31 cellular contexts compared by ENCODE assay signal in the genomic region with DNA sequence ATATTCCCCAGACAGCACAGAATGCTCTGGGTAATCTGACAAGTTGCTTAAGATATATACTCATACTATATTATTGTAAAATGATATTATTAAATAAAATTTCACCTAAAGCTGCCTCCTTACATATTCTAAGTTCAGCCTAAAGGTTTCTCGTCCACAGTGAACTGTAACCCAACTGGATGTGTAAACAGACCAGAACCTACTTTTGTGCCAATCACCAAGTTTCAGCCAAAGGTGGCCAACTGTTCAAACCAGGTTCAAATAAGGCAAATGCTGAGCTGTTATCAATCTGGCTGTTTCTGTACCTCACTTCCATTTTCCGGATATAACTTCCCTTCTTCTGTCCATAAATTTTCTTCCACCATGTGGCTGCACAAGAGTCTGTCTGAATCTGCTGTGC.
"Had no signal": no experiment of that assay in that cellular context is flagged by ENCODE, and none has a peak within 500 bp of the region (broad histone marks: within the 10 kb centered on the region; RNA-seq: fewer than 3 reads in every experiment).

No MANE protein-coding gene starts in this region.

- H2AFZ ChIP-seq: PC-9 had no signal

- H3K4me2 ChIP-seq: PC-9 had no signal

- DNase-seq: activated B cell treated with CpG ODN at 0.5 μM for 24 hours; activated CD4-positive, alpha-beta memory T cell treated with anti-CD3 and anti-CD28 coated beads for 36 hours; activated CD4-positive, alpha-beta T cell treated with anti-CD3 and anti-CD28 coated beads for 4 hours; activated CD4-positive, alpha-beta T cell treated with anti-CD3 and anti-CD28 coated beads, Interleukin-2, amount 50 U/mL, for 1 hour; activated CD4-positive, CD25-positive, alpha-beta regulatory T cell treated with anti-CD3 and anti-CD28 coated beads, Interleukin-2, amount 50 U/mL, for 72 hours; activated CD8-positive, alpha-beta memory T cell treated with anti-CD3 and anti-CD28 coated beads, Interleukin-2, amount 50 U/mL, for 48 hours; activated effector memory CD4-positive, alpha-beta T cell treated with Interleukin-2 at 50 U/mL for 16 hours; activated naive CD4-positive, alpha-beta T cell treated with anti-CD3 and anti-CD28 coated beads, Interleukin-2, amount 10 ng/mL, durations not matched to agents 7 days and 5 days; activated naive CD8-positive, alpha-beta T cell treated with anti-CD3 and anti-CD28 coated beads, Interleukin-2, amount 50 U/mL, for 24 hours; activated T-cell treated with anti-CD3 and anti-CD28 coated beads, Interleukin-2, amount 50 U/mL, for 48 hours; anterior cingulate cortex; caudate nucleus; cerebellar nuclear complex; Karpas-422; NCI-H1105; NCI-H1417 treated with DMSO at 0.1 percent for 48 hours; NCI-H187 treated with DMSO at 0.1 percent for 48 hours; NCI-H2081; NCI-H226; NCI-H446 treated with DMSO at 0.1 percent for 48 hours; NCI-H524; NCI-H69; PC-9; SW 1271; T-helper 1 cell; T-helper 2 cell; T-helper 9 cell had no signal

- H3K9me3 Mint-ChIP-seq: activated B cell treated with CpG ODN at 0.5 μM for 24 hours; activated CD4-positive, alpha-beta memory T cell treated with anti-CD3 and anti-CD28 coated beads for 36 hours; activated naive CD4-positive, alpha-beta T cell treated with anti-CD3 and anti-CD28 coated beads, Interleukin-2, amount 10 ng/mL, durations not matched to agents 7 days and 5 days; activated naive CD8-positive, alpha-beta T cell treated with anti-CD3 and anti-CD28 coated beads, Interleukin-2, amount 50 U/mL, for 24 hours had no signal

- H3K27me3 Mint-ChIP-seq: activated naive CD4-positive, alpha-beta T cell treated with anti-CD3 and anti-CD28 coated beads, Interleukin-2, amount 10 ng/mL, durations not matched to agents 7 days and 5 days; activated naive CD8-positive, alpha-beta T cell treated with anti-CD3 and anti-CD28 coated beads, Interleukin-2, amount 50 U/mL, for 24 hours had no signal

- H3K27ac Mint-ChIP-seq: activated B cell treated with CpG ODN at 0.5 μM for 24 hours; activated CD4-positive, alpha-beta memory T cell treated with anti-CD3 and anti-CD28 coated beads for 36 hours; activated naive CD4-positive, alpha-beta T cell treated with anti-CD3 and anti-CD28 coated beads, Interleukin-2, amount 10 ng/mL, durations not matched to agents 7 days and 5 days; activated naive CD8-positive, alpha-beta T cell; activated naive CD8-positive, alpha-beta T cell treated with anti-CD3 and anti-CD28 coated beads, Interleukin-2, amount 50 U/mL, for 24 hours; brain had no signal

- H3K27ac ChIP-seq: PC-9, RWPE1 had no signal

- H3K36me3 Mint-ChIP-seq: activated CD4-positive, alpha-beta memory T cell treated with anti-CD3 and anti-CD28 coated beads for 36 hours; activated naive CD4-positive, alpha-beta T cell treated with anti-CD3 and anti-CD28 coated beads, Interleukin-2, amount 10 ng/mL, durations not matched to agents 7 days and 5 days; activated naive CD8-positive, alpha-beta T cell; brain had no signal

- H3K4me1 Mint-ChIP-seq: activated B cell treated with CpG ODN at 0.5 μM for 24 hours; activated naive CD4-positive, alpha-beta T cell treated with anti-CD3 and anti-CD28 coated beads, Interleukin-2, amount 10 ng/mL, durations not matched to agents 7 days and 5 days; activated naive CD8-positive, alpha-beta T cell treated with anti-CD3 and anti-CD28 coated beads, Interleukin-2, amount 50 U/mL, for 24 hours; brain had no signal

- ATAC-seq: activated naive CD8-positive, alpha-beta T cell treated with anti-CD3 and anti-CD28 coated beads, Interleukin-2, amount 50 U/mL, for 24 hours; Right ventricle myocardium inferior had no signal

- H3K4me3 Mint-ChIP-seq: activated B cell treated with CpG ODN at 0.5 μM for 24 hours; activated CD4-positive, alpha-beta memory T cell treated with anti-CD3 and anti-CD28 coated beads for 36 hours; activated naive CD4-positive, alpha-beta T cell treated with anti-CD3 and anti-CD28 coated beads, Interleukin-2, amount 10 ng/mL, durations not matched to agents 7 days and 5 days; activated naive CD8-positive, alpha-beta T cell; activated naive CD8-positive, alpha-beta T cell treated with anti-CD3 and anti-CD28 coated beads, Interleukin-2, amount 50 U/mL, for 24 hours; brain had no signal

- H3K4me3 ChIP-seq: PC-9 had no signal
